ENCODE assay signal across 11 cellular contexts in the genomic region with DNA sequence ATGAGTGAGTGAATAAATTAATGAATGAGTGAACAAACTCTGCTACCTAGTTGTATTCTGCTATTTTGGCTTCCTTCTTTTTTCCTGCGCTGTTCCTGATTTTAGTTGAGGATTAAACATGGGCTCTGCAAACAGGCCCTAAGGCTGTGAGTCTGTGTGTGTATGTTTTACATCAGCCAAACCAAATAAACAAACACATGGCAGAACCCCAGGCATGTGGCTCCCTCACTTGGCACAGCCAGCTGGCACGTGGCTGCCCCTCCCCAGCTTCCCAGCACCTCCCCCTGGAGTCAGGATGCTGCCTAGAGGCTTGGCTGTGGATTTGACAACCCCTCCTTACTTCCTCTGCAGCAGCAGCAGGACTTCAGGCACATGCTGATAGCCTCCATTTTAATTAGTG.
DNase-seq lines count a peak whose midpoint lies in the region; ATAC-seq and TF ChIP-seq lines count a peak whose summit lies in the region.
"Had no signal": no experiment of that assay in that cellular context is flagged by ENCODE, and none has a peak within 500 bp of the region (broad histone marks: within the 10 kb centered on the region; RNA-seq: fewer than 3 reads in every experiment).

No MANE protein-coding gene starts in this region.

- no peak overlapping the region for H3K4me3 ChIP-seq in SK-N-MC
- H3K4me3 ChIP-seq in gastroesophageal sphincter: no peak overlapping the region
- H3K4me3 ChIP-seq in testis: no peak overlapping the region
- H3K4me3 ChIP-seq: esophagus muscularis mucosa had no signal

- 41 to 42% methylated on average over 2 of the region's 2 CpGs for WGBS in gastroesophageal sphincter (ENCODE audit: low coverage in 1 of 2), 2 donors
- 44 to 47% methylated on average over 2 of the region's 2 CpGs for WGBS in testis, 2 donors

- H3K4me1 ChIP-seq in gastroesophageal sphincter: peaks cover 0 to 12% (median 0%) of the 10 kb centered on the region in 3 donors
- no peaks in the 10 kb centered on the region for H3K4me1 ChIP-seq in testis

- TF ChIP-seq RAD21 in Ishikawa (IDR thresholded peaks at IDR 0.05; ENCODE audit: low read depth): no peak

- peak overlapping the region; percentile 62 for H3K27ac ChIP-seq in SK-N-MC
- H3K27ac ChIP-seq in gastroesophageal sphincter: no peak overlapping the region
- no peak overlapping the region for H3K27ac ChIP-seq in testis
- H3K27ac ChIP-seq: esophagus muscularis mucosa had no signal

- TF ChIP-seq POLR2A in gastroesophageal sphincter (IDR thresholded peaks at IDR 0.05): no peak
- TF ChIP-seq POLR2A in testis (IDR thresholded peaks at IDR 0.05): no peak

- TF ChIP-seq CTCF in gastroesophageal sphincter (IDR thresholded peaks at IDR 0.05) (no peak), testis (IDR thresholded peaks at IDR 0.05) (no peak)

- H3K9me3 ChIP-seq in SK-N-MC (ENCODE audit: low read depth, low read length): no peaks in the 10 kb centered on the region
- no peaks in the 10 kb centered on the region for H3K9me3 ChIP-seq in gastroesophageal sphincter
- H3K9me3 ChIP-seq in testis: no peaks in the 10 kb centered on the region

- H3K36me3 ChIP-seq in SK-N-MC (ENCODE audit: insufficient read depth, low read length) (no peaks in the 10 kb centered on the region), gastroesophageal sphincter (no peaks in the 10 kb centered on the region), testis (ENCODE audit: low read depth, missing control alignments) (no peaks in the 10 kb centered on the region)
- H3K36me3 ChIP-seq: esophagus muscularis mucosa had no signal

- TF ChIP-seq EP300 in Ishikawa (IDR thresholded peaks at IDR 0.05; ENCODE audit: borderline replicate concordance) (no peak), gastroesophageal sphincter (IDR thresholded peaks at IDR 0.05) (no peak)

- intact Hi-C loops in testis (cut with DNase I; ENCODE audit: low total_unique reads): no loop called here

- DNase-seq in SK-N-MC (ENCODE audit: low read depth, low spot score): no peak
- peak; percentile 40 for DNase-seq in testis
- no peak for DNase-seq in AG20443 (ENCODE audit: low spot score)
- DNase-seq in islet precursor cell: no peak
- no peak for DNase-seq in HUDEP-2 (lab: John Stamatoyannopoulos, UW; ENCODE audit: unreplicated experiment in 76 of 76)
- no peak for DNase-seq in germinal center (ENCODE audit: low spot score)
- DNase-seq: activated CD8-positive, alpha-beta memory T cell treated with anti-CD3 and anti-CD28 coated beads, Interleukin-2, amount 10 ng/mL, durations not matched to agents 7 days and 5 days; NCI-H226 had no signal

- H3K27me3 ChIP-seq in gastroesophageal sphincter: no peaks in the 10 kb centered on the region
- H3K27me3 ChIP-seq in testis: no peaks in the 10 kb centered on the region
- H3K27me3 ChIP-seq: esophagus muscularis mucosa had no signal

- peak overlapping the region; percentile 50 for H3K9ac ChIP-seq in SK-N-MC (ENCODE audit: insufficient read length)

- ATAC-seq in gastroesophageal sphincter: peak; percentile 41
- ATAC-seq: activated CD8-positive, alpha-beta memory T cell treated with anti-CD3 and anti-CD28 coated beads, Interleukin-2, amount 10 ng/mL, durations not matched to agents 7 days and 5 days had no signal

TF ChIP-seq in Ishikawa, 13 proteins besides CTCF, POLR2A, EP300 and RAD21:
- TF ChIP-seq NFIC (IDR thresholded peaks at IDR 0.05): peak; percentile 33
- TF ChIP-seq, protein P1, sequence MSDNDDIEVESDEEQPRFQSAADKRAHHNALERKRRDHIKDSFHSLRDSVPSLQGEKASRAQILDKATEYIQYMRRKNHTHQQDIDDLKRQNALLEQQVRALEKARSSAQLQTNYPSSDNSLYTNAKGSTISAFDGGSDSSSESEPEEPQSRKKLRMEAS (IDR thresholded peaks at IDR 0.05): peak; percentile 68
- no peak for TF ChIP-seq TAF1 (IDR thresholded peaks at IDR 0.05; ENCODE audit: low read depth)
- TF ChIP-seq, protein P2, sequence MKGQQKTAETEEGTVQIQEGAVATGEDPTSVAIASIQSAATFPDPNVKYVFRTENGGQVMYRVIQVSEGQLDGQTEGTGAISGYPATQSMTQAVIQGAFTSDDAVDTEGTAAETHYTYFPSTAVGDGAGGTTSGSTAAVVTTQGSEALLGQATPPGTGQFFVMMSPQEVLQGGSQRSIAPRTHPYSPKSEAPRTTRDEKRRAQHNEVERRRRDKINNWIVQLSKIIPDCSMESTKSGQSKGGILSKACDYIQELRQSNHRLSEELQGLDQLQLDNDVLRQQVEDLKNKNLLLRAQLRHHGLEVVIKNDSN (IDR thresholded peaks at IDR 0.05): peak; percentile 61; the same call in 1 of the 2 replicates
- TF ChIP-seq, protein P3, sequence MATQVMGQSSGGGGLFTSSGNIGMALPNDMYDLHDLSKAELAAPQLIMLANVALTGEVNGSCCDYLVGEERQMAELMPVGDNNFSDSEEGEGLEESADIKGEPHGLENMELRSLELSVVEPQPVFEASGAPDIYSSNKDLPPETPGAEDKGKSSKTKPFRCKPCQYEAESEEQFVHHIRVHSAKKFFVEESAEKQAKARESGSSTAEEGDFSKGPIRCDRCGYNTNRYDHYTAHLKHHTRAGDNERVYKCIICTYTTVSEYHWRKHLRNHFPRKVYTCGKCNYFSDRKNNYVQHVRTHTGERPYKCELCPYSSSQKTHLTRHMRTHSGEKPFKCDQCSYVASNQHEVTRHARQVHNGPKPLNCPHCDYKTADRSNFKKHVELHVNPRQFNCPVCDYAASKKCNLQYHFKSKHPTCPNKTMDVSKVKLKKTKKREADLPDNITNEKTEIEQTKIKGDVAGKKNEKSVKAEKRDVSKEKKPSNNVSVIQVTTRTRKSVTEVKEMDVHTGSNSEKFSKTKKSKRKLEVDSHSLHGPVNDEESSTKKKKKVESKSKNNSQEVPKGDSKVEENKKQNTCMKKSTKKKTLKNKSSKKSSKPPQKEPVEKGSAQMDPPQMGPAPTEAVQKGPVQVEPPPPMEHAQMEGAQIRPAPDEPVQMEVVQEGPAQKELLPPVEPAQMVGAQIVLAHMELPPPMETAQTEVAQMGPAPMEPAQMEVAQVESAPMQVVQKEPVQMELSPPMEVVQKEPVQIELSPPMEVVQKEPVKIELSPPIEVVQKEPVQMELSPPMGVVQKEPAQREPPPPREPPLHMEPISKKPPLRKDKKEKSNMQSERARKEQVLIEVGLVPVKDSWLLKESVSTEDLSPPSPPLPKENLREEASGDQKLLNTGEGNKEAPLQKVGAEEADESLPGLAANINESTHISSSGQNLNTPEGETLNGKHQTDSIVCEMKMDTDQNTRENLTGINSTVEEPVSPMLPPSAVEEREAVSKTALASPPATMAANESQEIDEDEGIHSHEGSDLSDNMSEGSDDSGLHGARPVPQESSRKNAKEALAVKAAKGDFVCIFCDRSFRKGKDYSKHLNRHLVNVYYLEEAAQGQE (IDR thresholded peaks at IDR 0.05; ENCODE audit: low read depth): no peak
